ENCODE assay signal across 8 cellular contexts in the genomic region with DNA sequence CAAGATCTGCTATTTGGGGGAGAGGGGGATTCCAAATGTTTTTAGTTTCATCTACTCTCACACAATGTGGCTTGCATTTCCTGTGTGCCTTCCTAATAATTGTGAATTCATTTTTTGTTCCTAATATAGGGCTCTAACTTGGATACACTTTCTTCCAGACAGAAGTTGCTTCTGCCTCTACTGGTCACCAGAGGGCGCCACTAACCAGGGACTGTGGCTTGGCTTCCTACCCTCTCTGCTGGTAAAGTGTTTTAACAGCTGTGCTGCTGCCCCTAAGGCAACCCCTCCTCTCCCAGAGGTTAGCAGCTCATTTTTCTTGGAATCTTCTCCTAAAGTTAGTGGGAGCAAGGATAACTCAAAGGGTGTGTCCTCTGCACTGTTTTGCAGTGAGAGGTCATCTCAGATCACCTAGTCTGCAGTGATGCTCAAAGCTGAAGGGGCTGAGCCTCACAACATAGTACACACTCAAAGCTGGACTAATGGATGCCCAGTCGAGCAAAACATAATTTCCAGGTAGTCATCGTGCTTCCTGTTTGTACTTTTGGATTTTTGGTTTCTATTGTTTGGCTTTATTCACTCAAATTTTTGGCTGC. TPM values are rescaled to one million over a fixed set of nuclear protein-coding genes. Genes with fewer than 3 reads are reported as not detected.
DNase-seq lines count a peak whose midpoint lies in the region; ATAC-seq and TF ChIP-seq lines count a peak whose summit lies in the region.

No MANE protein-coding gene starts in this region.

- H3K9me2 ChIP-seq in OCI-LY7 (ENCODE audit: insufficient read depth, low read length) = no peaks in the 10 kb centered on the region

- no peaks in the 10 kb centered on the region for H3K4me1 Mint-ChIP-seq in type B pancreatic cell (ENCODE audit: unreplicated experiment)

- H3K4me2 ChIP-seq in OCI-LY7 (ENCODE audit: low read length) = no peak overlapping the region

- no peaks in the 10 kb centered on the region for H4K20me1 ChIP-seq in OCI-LY7 (ENCODE audit: insufficient read depth, low read length)

- no peak overlapping the region for H3K4me3 Mint-ChIP-seq in type B pancreatic cell

- no peak overlapping the region for H2AFZ ChIP-seq in OCI-LY7 (ENCODE audit: low read length)

- peaks cover 6% of the 10 kb centered on the region for H3K9me3 Mint-ChIP-seq in type B pancreatic cell

- H3K27ac ChIP-seq in OCI-LY7 (ENCODE audit: low read depth, low read length, poor library complexity, severe bottlenecking) = no peak overlapping the region

- H3K4me3 ChIP-seq in OCI-LY7 (ENCODE audit: low read depth, low read length, poor library complexity, severe bottlenecking) (no peak overlapping the region), epithelial cell of proximal tubule (ENCODE audit: low read depth, low read length) (no peak overlapping the region)

- CTCF ChIA-PET in OCI-LY7 (lab: Charles Lee; ENCODE audit: unreplicated experiment) = interaction anchor here (0.6 to 0.7 kb wide), 2 partner anchors 189 to 210 kb away, joined by 3 to 4 read pairs; no protein-coding TSS in a partner anchor

- POLR2A ChIA-PET in OCI-LY7 (lab: Charles Lee) = interaction anchor here (0.5 to 1.5 kb wide), 5 partner anchors 11 to 31 kb away, joined by 3 to 4 read pairs (median 3); no protein-coding TSS in a partner anchor

- no peaks in the 10 kb centered on the region for H3K36me3 ChIP-seq in OCI-LY7 (ENCODE audit: insufficient read depth, low read length)

- no peaks in the 10 kb centered on the region for H3K4me1 ChIP-seq in OCI-LY7 (ENCODE audit: insufficient read depth, low read length, poor library complexity, severe bottlenecking)

- DNase-seq in stimulated activated CD4-positive, alpha-beta T cell treated with anti-CD3 and anti-CD28 coated beads, Interleukin-15, amount 100 ng/mL, for 24 hours = peak; percentile 38
- DNase-seq in stimulated activated CD4-positive, alpha-beta T cell treated with anti-CD3 and anti-CD28 coated beads, Interleukin-4, amount 100 ng/mL, for 24 hours = no peak
- peak; percentile 56 for DNase-seq in OCI-LY7 (ENCODE audit: low spot score)
- no peak for DNase-seq in epithelial cell of proximal tubule (ENCODE audit: low read depth)
- DNase-seq in type B pancreatic cell (ENCODE audit: extremely low spot score, unreplicated experiment) = no peak
- DNase-seq in NCI-H345 treated with DMSO at 0.1 percent for 48 hours (lab: John Stamatoyannopoulos, UW; ENCODE audit: unreplicated experiment) = no peak
- no peak for DNase-seq in sciatic nerve (ENCODE audit: low spot score)
- DNase-seq in cerebellar nuclear complex (lab: John Stamatoyannopoulos, UW) = no peak

- H3K9me3 ChIP-seq in OCI-LY7 (ENCODE audit: low read length) = peaks cover 24% of the 10 kb centered on the region; the same call in 1 of the 2 replicates

- no peak for ATAC-seq in sciatic nerve

- no peaks in the 10 kb centered on the region for H3K36me3 Mint-ChIP-seq in type B pancreatic cell

- H3K79me2 ChIP-seq in OCI-LY7 (ENCODE audit: insufficient read depth, low read depth, low read length) = no peaks in the 10 kb centered on the region

- TF ChIP-seq CTCF in OCI-LY7 (conservative IDR thresholded peaks at IDR 0.05; ENCODE audit: low read length) (peak; percentile 96), epithelial cell of proximal tubule (conservative IDR thresholded peaks at IDR 0.05; ENCODE audit: low read depth, low read length) (peak; percentile 62), type B pancreatic cell (conservative IDR thresholded peaks at IDR 0.05) (peak; percentile 67)

- H3K27me3 Mint-ChIP-seq in type B pancreatic cell = peaks cover 4% of the 10 kb centered on the region

- no peak overlapping the region for H3K27ac Mint-ChIP-seq in type B pancreatic cell

- intact Hi-C loops in OCI-LY7 (cut with micrococcal nuclease; ENCODE audit: unreplicated experiment) (loop anchor here (10.0 kb wide), 1 partner anchor 405 kb away; no protein-coding TSS in a partner anchor), sciatic nerve (cut with DNase I) (no loop called here)

- BruUV-seq in OCI-LY7 (replicated peaks; lab: Mats Ljungman, UMichigan) = no TSS peak

RNA-seq across cellular contexts. Expression of a gene that starts 5.0 kb away (rescaled TPM):
- total RNA-seq in OCI-LY7 (2014; rRNA removed; shearing (Covaris generic)) = not detected in 2 replicates
- total RNA-seq in OCI-LY7 (2022) (not detected in 2 replicates), epithelial cell of proximal tubule (not detected in 2 replicates), type B pancreatic cell (ENCODE audit: low replicate concordance) (not detected in 2 replicates), sciatic nerve (not detected)

Comparison
In these comparisons a context has a peak if more than half of its experiments do, and no peak if none do; other contexts are left out.
1. DNase-seq: peak in stimulated activated CD4-positive, alpha-beta T cell treated with anti-CD3 and anti-CD28 coated beads, Interleukin-15, amount 100 ng/mL, for 24 hours (single experiment) and OCI-LY7 (single experiment); none in stimulated activated CD4-positive, alpha-beta T cell treated with anti-CD3 and anti-CD28 coated beads, Interleukin-4, amount 100 ng/mL, for 24 hours (single experiment), epithelial cell of proximal tubule (single experiment), type B pancreatic cell (single experiment), NCI-H345 treated with DMSO at 0.1 percent for 48 hours (single experiment), sciatic nerve (single experiment) and cerebellar nuclear complex (0 of 2).
2. Peak in every context shown above with its lines, with median percentiles within 50 percentile points of each other: CTCF ChIP-seq.